Comparison of ENCODE assay signal across 14 cellular contexts in genomic region chr15:85725019-85725418, GRCh38.
DNase-seq lines count a peak whose midpoint lies in the region; ATAC-seq, FAIRE-seq and TF ChIP-seq lines count a peak whose summit lies in the region.
"Had no signal": no experiment of that assay in that cellular context is flagged by ENCODE, and none has a peak within 500 bp of the region (broad histone marks: within the 10 kb centered on the region; RNA-seq: fewer than 3 reads in every experiment).

No MANE protein-coding gene starts in this region.

- H3K4me1 ChIP-seq in liver (ENCODE audit: control insufficient read depth in 4 of 4, insufficient read depth in 4 of 4, low read length in 3 of 4) (peaks cover 19 to 37% (median 22%) of the 10 kb centered on the region in 4 donors), HepG2 (ENCODE audit: insufficient read depth, low read length) (no peaks in the 10 kb centered on the region), uterus (peaks cover 7 to 17% of the 10 kb centered on the region in 2 donors)
- H3K4me1 ChIP-seq: pancreas had no signal

- no peaks in the 10 kb centered on the region for H3K27me3 ChIP-seq in liver (ENCODE audit: control insufficient read depth in 4 of 4, insufficient read depth in 4 of 4, low read length in 3 of 4)
- no peaks in the 10 kb centered on the region for H3K27me3 ChIP-seq in HepG2 (ENCODE audit: control insufficient read depth in 1 of 2, insufficient read depth in 2 of 2, low read length in 2 of 2)
- no peaks in the 10 kb centered on the region for H3K27me3 ChIP-seq in uterus
- H3K27me3 ChIP-seq: pancreas had no signal

- 47% methylated on average over 3 of the region's 3 CpGs for WGBS in liver
- WGBS in HepG2 (ENCODE audit: low lambda C conversion rate) = 97% methylated on average over 3 of the region's 3 CpGs

- in situ Hi-C loops in HepG2 (cut with HindIII; ENCODE audit: extremely low pct_ligation_motif_present, low pct_unique_long_range_greater_than_20kb) = loop anchor here (5.0 kb wide), 1 partner anchor 107 kb away; no protein-coding TSS in a partner anchor

- intact Hi-C loops in HepG2 (cut with micrococcal nuclease; ENCODE audit: unreplicated experiment) (no loop called here), uterus (cut with DNase I; ENCODE audit: low total_unique reads) (loop anchor here (5.0 kb wide), 1 partner anchor 112 kb away; no protein-coding TSS in a partner anchor)

- no TSS peak for BruUV-seq in HepG2 (replicated peaks; lab: Mats Ljungman, UMichigan)

- no peak overlapping the region for H2AFZ ChIP-seq in HepG2 (ENCODE audit: low read length)

- no peak overlapping the region for H3K9ac ChIP-seq in liver (ENCODE audit: low read depth in 1 of 2, low read length in 2 of 2)
- no peak overlapping the region for H3K9ac ChIP-seq in HepG2 (ENCODE audit: insufficient read depth, low read depth, low read length)

- H3K4me2 ChIP-seq in HepG2 (ENCODE audit: low read depth, low read length) = no peak overlapping the region

- TF ChIP-seq CTCF in liver (IDR thresholded peaks at IDR 0.05; ENCODE audit: low read depth, low read length, missing input control) (no peak), HepG2 (CRISPR knock-in tag; IDR thresholded peaks at IDR 0.05) (no peak), fibroblast of pulmonary artery (IDR thresholded peaks at IDR 0.05; ENCODE audit: low read length, missing control alignments) (no peak), omental fat pad (IDR thresholded peaks at IDR 0.05) (no peak), uterus (IDR thresholded peaks at IDR 0.05) (no peak)

- TF ChIP-seq POLR2A in HepG2 (IDR thresholded peaks at IDR 0.05; ENCODE audit: insufficient read depth in 1 of 2, low read depth in 2 of 2, low read length in 2 of 2) = no peak
- no peak for TF ChIP-seq POLR2A in uterus (IDR thresholded peaks at IDR 0.05)

- H3K9me3 ChIP-seq in liver (ENCODE audit: control insufficient read depth in 4 of 4, low read length in 3 of 4) (no peaks in the 10 kb centered on the region), HepG2 (ENCODE audit: low read length) (no peaks in the 10 kb centered on the region), uterus (no peaks in the 10 kb centered on the region)
- H3K9me3 ChIP-seq: pancreas had no signal

- TF ChIP-seq EP300 in HepG2 (IDR thresholded peaks at IDR 0.05; ENCODE audit: low read depth in 2 of 2, low read length in 2 of 2) = no peak
- TF ChIP-seq EP300 in HepG2 (CRISPR knock-in tag; IDR thresholded peaks at IDR 0.05; ENCODE audit: borderline replicate concordance) = no peak

- peaks cover 5 to 67% (median 40%) of the 10 kb centered on the region in 4 donors for H3K36me3 ChIP-seq in liver (ENCODE audit: control insufficient read depth in 4 of 4, insufficient read depth in 3 of 4, low read depth in 1 of 4, low read length in 3 of 4)
- H3K36me3 ChIP-seq in HepG2 (replicated peaks in 1 of 2; ENCODE audit: control insufficient read depth in 1 of 2, insufficient read depth in 2 of 2, low read length in 2 of 2) = peaks cover 13 to 45% of the 10 kb centered on the region in 2 experiments
- no peaks in the 10 kb centered on the region for H3K36me3 ChIP-seq in uterus

- H3K27ac ChIP-seq in liver (ENCODE audit: low read depth in 1 of 2, low read length in 2 of 2) (peak overlapping the region; percentile 22 to 68), HepG2 (ENCODE audit: extremely low read length, insufficient read depth, low read length) (no peak overlapping the region), uterus (peak overlapping the region; percentile 88 to 98)
- H3K27ac ChIP-seq: WERI-Rb-1 had no signal

- TF ChIP-seq RAD21 in liver (IDR thresholded peaks at IDR 0.05) (peak in 1 of 2 donors; percentile 28), HepG2 (CRISPR knock-in tag; IDR thresholded peaks at IDR 0.05) (no peak)

- CTCF ChIA-PET in HepG2 (lab: Yijun Ruan, JAX; ENCODE audit: low intra/inter-chr PET ratio, low total read pairs) = no interaction called here

- no peaks in the 10 kb centered on the region for H4K20me1 ChIP-seq in HepG2 (ENCODE audit: insufficient read depth, low read length)

- POLR2A ChIA-PET in HepG2 (lab: Yijun Ruan, JAX) = no interaction called here

- no peak for ATAC-seq in HepG2
- ATAC-seq in omental fat pad (ENCODE audit: low FRiP score) = peak; percentile 53
- no peak for ATAC-seq in HG02571 (IDR thresholded peaks at IDR 0.05; ENCODE audit: unreplicated experiment)
- ATAC-seq: K562 had no signal

- H3K79me2 ChIP-seq in HepG2 (ENCODE audit: insufficient read depth, low read length) = no peaks in the 10 kb centered on the region

- no peak for FAIRE-seq in HepG2 (lab: Jason Lieb, UNC)
- FAIRE-seq: K562, kidney, pancreas had no signal

- DNase-seq in HepG2 (ENCODE audit: low spot score) (no peak), fibroblast of pulmonary artery (ENCODE audit: low read depth) (peak; percentile 80), omental fat pad (ENCODE audit: low spot score) (no peak), uterus (peak in 1 of 2 donors; percentile 78), NCI-H446 (lab: John Stamatoyannopoulos, UW) (no peak), NCI-H510A treated with DMSO at 0.1 percent for 48 hours (lab: John Stamatoyannopoulos, UW) (no peak)
- DNase-seq: activated gamma-delta T cell treated with Interleukin-2 at 50 U/mL for 16 hours, AML-193, kidney, pancreas, WERI-Rb-1 had no signal

- H3K4me3 ChIP-seq in liver (ENCODE audit: low read depth in 1 of 3, low read length in 3 of 3) (no peak overlapping the region), HepG2 (replicated peaks in 1 of 3; ENCODE audit: insufficient read depth in 1 of 3, low read depth in 2 of 3, low read length in 3 of 3) (no peak overlapping the region), fibroblast of pulmonary artery (replicated peaks; ENCODE audit: low read depth, low read length) (no peak overlapping the region), uterus (no peak overlapping the region)
- H3K4me3 ChIP-seq: K562, pancreas had no signal

TF ChIP-seq in liver, 16 proteins besides CTCF, POLR2A, EP300 and RAD21:
- no peak for TF ChIP-seq GABPA (IDR thresholded peaks at IDR 0.05 in 1 of 2, conservative IDR thresholded peaks at IDR 0.05 in 1 of 2)
- TF ChIP-seq EGR1 (IDR thresholded peaks at IDR 0.05; ENCODE audit: low read depth in 2 of 2) = no peak
- no peak for TF ChIP-seq ATF3 (IDR thresholded peaks at IDR 0.05)
- TF ChIP-seq RXRA (IDR thresholded peaks at IDR 0.05) = peak; percentile 43 to 59
- TF ChIP-seq YY1 (IDR thresholded peaks at IDR 0.05) = peak; percentile 21
- TF ChIP-seq HNF4A (conservative IDR thresholded peaks at IDR 0.05) = peak in 1 of 2 donors; percentile 38
- peak; percentile 34 for TF ChIP-seq SP1 (IDR thresholded peaks at IDR 0.05)
- TF ChIP-seq JUND (IDR thresholded peaks at IDR 0.05) = no peak

TF ChIP-seq in HepG2, 621 proteins besides CTCF, POLR2A, EP300 and RAD21 (continues in another document):
- TF ChIP-seq ZNF142 (CRISPR knock-in tag; IDR thresholded peaks at IDR 0.05) = no peak
- no peak for TF ChIP-seq TSC22D2 (CRISPR knock-in tag; IDR thresholded peaks at IDR 0.05; ENCODE audit: borderline replicate concordance)
- no peak for TF ChIP-seq ZNF18 (CRISPR knock-in tag; IDR thresholded peaks at IDR 0.05; ENCODE audit: insufficient replicate concordance)
- TF ChIP-seq HNRNPLL (IDR thresholded peaks at IDR 0.05; ENCODE audit: low read depth, low read length, poor library complexity, severe bottlenecking) = no peak
